Comparison of ENCODE assay signal across 10 cellular contexts in genomic region chr19:41426116-41426841, GRCh38. TPM values are rescaled to one million over a fixed set of nuclear protein-coding genes. Genes with fewer than 3 reads are reported as not detected.
DNase-seq lines count a peak whose midpoint lies in the region; ATAC-seq and TF ChIP-seq lines count a peak whose summit lies in the region.
"Had no signal": no experiment of that assay in that cellular context is flagged by ENCODE, and none has a peak within 500 bp of the region (broad histone marks: within the 10 kb centered on the region; RNA-seq: fewer than 3 reads in every experiment).

No MANE protein-coding gene starts in this region.

- H3K27ac ChIP-seq in mucosa of rectum (ENCODE audit: low read depth in 2 of 2, low read length in 2 of 2) (peak overlapping the region; percentile 90 to 94), tibial nerve (peak overlapping the region in 3 of 4 donors; percentile 89 to 93 (median 92))

- TF ChIP-seq CTCF in tibial nerve (IDR thresholded peaks at IDR 0.05) = no peak

- TF ChIP-seq EP300 in tibial nerve (IDR thresholded peaks at IDR 0.05) = no peak

- H3K4me1 Mint-ChIP-seq in T-helper 2 cell treated with Interferon-gamma antibody and Interleukin-4, amounts not matched to agents 5 μg/mL and 100 μg/mL, for 36 hours (ENCODE audit: low read depth) = peaks cover 19% of the 10 kb centered on the region

- H3K9me3 ChIP-seq in endocrine pancreas (ENCODE audit: control insufficient read depth, low read length) (no peaks in the 10 kb centered on the region), mucosa of rectum (ENCODE audit: control insufficient read depth in 2 of 2, low read length in 2 of 2) (no peaks in the 10 kb centered on the region), tibial nerve (no peaks in the 10 kb centered on the region)

- H3K4me3 Mint-ChIP-seq in T-helper 2 cell treated with Interferon-gamma antibody and Interleukin-4, amounts not matched to agents 5 μg/mL and 100 μg/mL, for 36 hours = no peak overlapping the region

- no peak for TF ChIP-seq POLR2A in tibial nerve (IDR thresholded peaks at IDR 0.05)

- no peak for ATAC-seq in GM21576 (IDR thresholded peaks at IDR 0.05; ENCODE audit: unreplicated experiment)

- peak overlapping the region; percentile 31 for H3K27ac Mint-ChIP-seq in T-helper 2 cell treated with Interferon-gamma antibody and Interleukin-4, amounts not matched to agents 5 μg/mL and 100 μg/mL, for 36 hours

- DNase-seq in T-helper 2 cell treated with Interferon-gamma antibody and Interleukin-4, amounts not matched to agents 5 μg/mL and 100 μg/mL, for 36 hours (ENCODE audit: low spot score) = no peak
- DNase-seq in T-helper 2 cell (no peak), tibial nerve (ENCODE audit: low spot score in 2 of 2) (no peak), GOT3 (lab: John Stamatoyannopoulos, UW) (no peak), amniotic stem cell (lab: John Stamatoyannopoulos, UW) (no peak)
- DNase-seq: MM.1S; stimulated activated CD4-positive, alpha-beta T cell treated with anti-CD3 and anti-CD28 coated beads, Interleukin-2, amount 100 ng/mL, for 24 hours had no signal

- peaks cover 12% of the 10 kb centered on the region for H3K36me3 Mint-ChIP-seq in T-helper 2 cell treated with Interferon-gamma antibody and Interleukin-4, amounts not matched to agents 5 μg/mL and 100 μg/mL, for 36 hours (ENCODE audit: low read depth)

- no peak overlapping the region for H3K4me3 ChIP-seq in endocrine pancreas (ENCODE audit: control insufficient read depth, insufficient read depth, low read length)
- H3K4me3 ChIP-seq in mucosa of rectum (ENCODE audit: low read length in 2 of 2) = peak overlapping the region; percentile 90
- H3K4me3 ChIP-seq in tibial nerve = peak overlapping the region; percentile 36 to 61 (median 52)

- H3K27me3 Mint-ChIP-seq in T-helper 2 cell treated with Interferon-gamma antibody and Interleukin-4, amounts not matched to agents 5 μg/mL and 100 μg/mL, for 36 hours (ENCODE audit: low read depth) = no peaks in the 10 kb centered on the region

- WGBS in tibial nerve, 2 donors = 72 to 78% methylated on average over 34 to 35 of the region's 36 CpGs

- H3K27me3 ChIP-seq in endocrine pancreas (ENCODE audit: control insufficient read depth, insufficient read depth, low read length) (no peaks in the 10 kb centered on the region), mucosa of rectum (ENCODE audit: control insufficient read depth in 2 of 2, insufficient read depth in 2 of 2, low read length in 2 of 2) (no peaks in the 10 kb centered on the region), tibial nerve (no peaks in the 10 kb centered on the region)

- H3K36me3 ChIP-seq in endocrine pancreas (ENCODE audit: control insufficient read depth, insufficient read depth, low read length) (peaks cover 3% of the 10 kb centered on the region), mucosa of rectum (ENCODE audit: control insufficient read depth in 2 of 2, insufficient read depth in 2 of 2, low read length in 2 of 2) (peaks cover 33 to 35% of the 10 kb centered on the region in 2 donors), tibial nerve (peaks cover 0 to 76% (median 16%) of the 10 kb centered on the region in 3 donors)

- H3K9me3 Mint-ChIP-seq in T-helper 2 cell treated with Interferon-gamma antibody and Interleukin-4, amounts not matched to agents 5 μg/mL and 100 μg/mL, for 36 hours = no peaks in the 10 kb centered on the region

- peak overlapping the region; percentile 96 for H3K9ac ChIP-seq in endocrine pancreas (ENCODE audit: control insufficient read depth, insufficient read depth, low read length)
- H3K9ac ChIP-seq in mucosa of rectum (ENCODE audit: low read depth in 1 of 2, low read length in 2 of 2) = peak overlapping the region; percentile 93 to 99

- H3K4me1 ChIP-seq in endocrine pancreas (ENCODE audit: control insufficient read depth, insufficient read depth, low read length) = no peaks in the 10 kb centered on the region
- H3K4me1 ChIP-seq in mucosa of rectum (ENCODE audit: control insufficient read depth in 2 of 2, insufficient read depth in 2 of 2, low read length in 2 of 2) = peaks cover 46 to 55% of the 10 kb centered on the region in 2 donors
- H3K4me1 ChIP-seq in tibial nerve = peaks cover 0 to 51% (median 11%) of the 10 kb centered on the region in 4 donors

RNA-seq across cellular contexts. Expression of gene B3GNT8, which starts 0.9 kb away (rescaled TPM):
- 1 to 10 TPM; 3.8 to 9.0 (median 5.7) TPM for total RNA-seq in tibial nerve

RNA-seq across cellular contexts. Expression of gene DMAC2, which starts 13.4 kb away (rescaled TPM):
- 10 to 100 TPM; 28.8 to 38.7 (median 35.7) TPM for total RNA-seq in tibial nerve

RNA-seq across cellular contexts. Expression of gene ERICH4, which starts 16.7 kb away (rescaled TPM):
- total RNA-seq in tibial nerve = not detected

RNA-seq across cellular contexts. Expression of gene BCKDHA, which starts 28.7 kb away (rescaled TPM):
- total RNA-seq in tibial nerve = 10 to 100 TPM; 48.6 to 61.4 (median 54.2) TPM

RNA-seq across cellular contexts. Expression of gene EXOSC5, which starts 29.1 kb away (rescaled TPM):
- 10 to 100 TPM; 14.0 to 21.3 (median 19.8) TPM for total RNA-seq in tibial nerve
